In genomic region chr6:137156650-137157049, GRCh38 we compare ENCODE assay signal across 17 cellular contexts. TPM values are rescaled to one million over a fixed set of nuclear protein-coding genes. Genes with fewer than 3 reads are reported as not detected.
DNase-seq lines count a peak whose midpoint lies in the region; ATAC-seq lines count a peak whose summit lies in the region.
"Had no signal": no experiment of that assay in that cellular context is flagged by ENCODE, and none has a peak within 500 bp of the region (broad histone marks: within the 10 kb centered on the region; RNA-seq: fewer than 3 reads in every experiment).

No MANE protein-coding gene starts in this region.

- peaks cover 26% of the 10 kb centered on the region for H3K4me1 Mint-ChIP-seq in activated CD4-positive, alpha-beta T cell treated with anti-CD3 and anti-CD28 coated beads, Interleukin-2, amount 10 ng/mL, durations not matched to agents 24 days and 14 days
- H3K4me1 Mint-ChIP-seq in T-helper 17 cell, result peaks cover 30% of the 10 kb centered on the region

- H3K9me3 ChIP-seq in T-helper 17 cell (ENCODE audit: control insufficient read depth, low read length, poor library complexity, severe bottlenecking), result no peaks in the 10 kb centered on the region

- H3K36me3 Mint-ChIP-seq in activated CD4-positive, alpha-beta T cell treated with anti-CD3 and anti-CD28 coated beads, Interleukin-2, amount 10 ng/mL, durations not matched to agents 24 days and 14 days (ENCODE audit: low read depth), result peaks cover 16% of the 10 kb centered on the region
- H3K36me3 Mint-ChIP-seq in T-helper 17 cell (ENCODE audit: low read depth), result no peaks in the 10 kb centered on the region
- H3K36me3 Mint-ChIP-seq: IgD-negative memory B cell had no signal

- H3K27me3 Mint-ChIP-seq in activated CD4-positive, alpha-beta T cell treated with anti-CD3 and anti-CD28 coated beads, Interleukin-2, amount 10 ng/mL, durations not matched to agents 24 days and 14 days, result peaks cover 2% of the 10 kb centered on the region
- H3K27me3 Mint-ChIP-seq in T-helper 17 cell, result no peaks in the 10 kb centered on the region
- H3K27me3 Mint-ChIP-seq: IgD-negative memory B cell had no signal

- intact Hi-C loops in activated CD4-positive, alpha-beta T cell treated with anti-CD3 and anti-CD28 coated beads, Interleukin-2, amount 10 ng/mL, durations not matched to agents 24 days and 14 days (cut with micrococcal nuclease), result loop anchor here (5.0 to 10.0 kb wide), 2 partner anchors 124 to 238 kb away; no protein-coding TSS in a partner anchor

- DNase-seq in activated CD4-positive, alpha-beta T cell treated with anti-CD3 and anti-CD28 coated beads, Interleukin-2, amount 10 ng/mL, durations not matched to agents 24 days and 14 days, result no peak
- DNase-seq in activated CD4-positive, alpha-beta T cell treated with anti-CD3 and anti-CD28 coated beads, Interleukin-2, amount 50 U/mL, for 4 hours, result no peak
- DNase-seq in DMS79 (lab: John Stamatoyannopoulos, UW) (peak; percentile 92), T-helper 17 cell (no peak), renal cortical epithelial cell (ENCODE audit: low read depth) (peak; percentile 19), NCI-H146 (lab: John Stamatoyannopoulos, UW) (no peak), T-helper 9 cell (no peak)
- DNase-seq: COR-L47, MV-4-11, NCI-H1930, NCI-H748 treated with DMSO at 0.1 percent for 48 hours, OCI-M1 had no signal

- ATAC-seq in T-helper 17 cell, result no peak
- no peak for ATAC-seq in HG03565 (IDR thresholded peaks at IDR 0.05; ENCODE audit: unreplicated experiment)
- ATAC-seq: A549, HCT116 had no signal

- H3K27ac Mint-ChIP-seq in activated CD4-positive, alpha-beta T cell treated with anti-CD3 and anti-CD28 coated beads, Interleukin-2, amount 10 ng/mL, durations not matched to agents 24 days and 14 days, result no peak overlapping the region
- peak overlapping the region; percentile 86 for H3K27ac Mint-ChIP-seq in T-helper 17 cell
- H3K27ac Mint-ChIP-seq: IgD-negative memory B cell had no signal

- H3K9me3 Mint-ChIP-seq in activated CD4-positive, alpha-beta T cell treated with anti-CD3 and anti-CD28 coated beads, Interleukin-2, amount 10 ng/mL, durations not matched to agents 24 days and 14 days, result peaks cover 7% of the 10 kb centered on the region

- H3K4me3 Mint-ChIP-seq in activated CD4-positive, alpha-beta T cell treated with anti-CD3 and anti-CD28 coated beads, Interleukin-2, amount 10 ng/mL, durations not matched to agents 24 days and 14 days, result peak overlapping the region; percentile 37
- no peak overlapping the region for H3K4me3 Mint-ChIP-seq in T-helper 17 cell

RNA-seq across cellular contexts. Expression of gene IL22RA2, which starts 16.8 kb away (rescaled TPM):
- total RNA-seq in activated CD4-positive, alpha-beta T cell treated with anti-CD3 and anti-CD28 coated beads, Interleukin-2, amount 10 ng/mL, durations not matched to agents 24 days and 14 days, result not detected in 2 replicates
- total RNA-seq in T-helper 17 cell, result not detected
- not detected in 2 replicates for total RNA-seq in renal cortical epithelial cell
- total RNA-seq: NCI-H460 had no signal

Comparison
In these comparisons a context has a peak if more than half of its experiments do, and no peak if none do; other contexts are left out.
1. DNase-seq: peak in DMS79 (single experiment) and renal cortical epithelial cell (single experiment); none in activated CD4-positive, alpha-beta T cell treated with anti-CD3 and anti-CD28 coated beads, Interleukin-2, amount 10 ng/mL, durations not matched to agents 24 days and 14 days (single experiment), activated CD4-positive, alpha-beta T cell treated with anti-CD3 and anti-CD28 coated beads, Interleukin-2, amount 50 U/mL, for 4 hours (0 of 2), T-helper 17 cell (0 of 3), NCI-H146 (single experiment) and T-helper 9 cell (single experiment).